In genomic region chr16:48462146-48462740, GRCh38 we compare ENCODE assay signal across 26 cellular contexts.
A peak's percentile ranks its signal among the peaks of the same experiment; 100 is the strongest.
DNase-seq lines count a peak whose midpoint lies in the region; ATAC-seq and TF ChIP-seq lines count a peak whose summit lies in the region.
"Had no signal": no experiment of that assay in that cellular context is flagged by ENCODE, and none has a peak within 500 bp of the region (broad histone marks: within the 10 kb centered on the region; RNA-seq: fewer than 3 reads in every experiment).

No MANE protein-coding gene starts in this region.

- H3K36me3 ChIP-seq in Panc1 (ENCODE audit: control insufficient read depth, insufficient read depth, low read length) (no peaks in the 10 kb centered on the region), neuronal stem cell (replicated peaks in 1 of 2; ENCODE audit: control insufficient read depth in 2 of 2, insufficient read depth in 2 of 2, low read length in 2 of 2) (no peaks in the 10 kb centered on the region)
- H3K36me3 ChIP-seq: SJCRH30, upper lobe of left lung had no signal

- H3K23ac ChIP-seq in neuronal stem cell (ENCODE audit: low read depth, low read length, poor library complexity) = no peak overlapping the region

- H3K27me3 ChIP-seq in Panc1 (ENCODE audit: control insufficient read depth, insufficient read depth, low read length) (no peaks in the 10 kb centered on the region), neuronal stem cell (ENCODE audit: control insufficient read depth in 3 of 3, insufficient read depth in 3 of 3, low read depth in 1 of 3, low read length in 3 of 3) (no peaks in the 10 kb centered on the region)
- H3K27me3 ChIP-seq: SJCRH30, upper lobe of left lung had no signal

- H3K9me3 ChIP-seq in Panc1 (ENCODE audit: control insufficient read depth, insufficient read depth, low read depth, low read length) (no peaks in the 10 kb centered on the region), neuronal stem cell (replicated peaks in 1 of 2; ENCODE audit: control insufficient read depth in 2 of 2, insufficient read depth in 1 of 2, low read depth in 1 of 2, low read length in 2 of 2) (no peaks in the 10 kb centered on the region)
- H3K9me3 ChIP-seq: upper lobe of left lung had no signal

- H3K9ac ChIP-seq in neuronal stem cell (ENCODE audit: low read depth, low read length, poor library complexity) = no peak overlapping the region

- TF ChIP-seq CTCF in Panc1 (IDR thresholded peaks at IDR 0.05) = no peak

- no peaks in the 10 kb centered on the region for H3K4me1 ChIP-seq in Panc1 (ENCODE audit: control insufficient read depth, insufficient read depth, low read length)
- H3K4me1 ChIP-seq in neuronal stem cell (ENCODE audit: control insufficient read depth in 2 of 2, insufficient read depth in 1 of 2, low read depth in 1 of 2, low read length in 2 of 2) = no peaks in the 10 kb centered on the region
- H3K4me1 ChIP-seq: SJCRH30, upper lobe of left lung had no signal

- no peak overlapping the region for H3K27ac ChIP-seq in Panc1 (ENCODE audit: low read length)
- no peak overlapping the region for H3K27ac ChIP-seq in neuronal stem cell (replicated peaks; ENCODE audit: low read length)
- H3K27ac ChIP-seq: C4-2B, SJCRH30, upper lobe of left lung had no signal

- H2BK120ac ChIP-seq in neuronal stem cell (ENCODE audit: low read depth, low read length) = no peak overlapping the region

- POLR2A ChIA-PET in Panc1 (lab: Charles Lee) = no interaction called here

- H2BK5ac ChIP-seq in neuronal stem cell (ENCODE audit: low read length) = no peak overlapping the region

- H2BK15ac ChIP-seq in neuronal stem cell (ENCODE audit: low read length) = no peak overlapping the region

- H2AFZ ChIP-seq in neuronal stem cell (ENCODE audit: low read length) = no peak overlapping the region
- H2AFZ ChIP-seq: GM23338 had no signal

- H3K79me1 ChIP-seq in neuronal stem cell (ENCODE audit: low read depth, low read length) = no peaks in the 10 kb centered on the region

- peak overlapping the region; percentile 43 for H4K8ac ChIP-seq in neuronal stem cell (ENCODE audit: low read depth, low read length)

- H2BK12ac ChIP-seq in neuronal stem cell (ENCODE audit: low read length) = no peak overlapping the region

- intact Hi-C loops in Panc1 (cut with micrococcal nuclease; ENCODE audit: unreplicated experiment) = no loop called here

- no peak overlapping the region for H2AK5ac ChIP-seq in neuronal stem cell (ENCODE audit: low read depth, low read length)

- in situ Hi-C loops in Panc1 (cut with HindIII; ENCODE audit: low pct_unique_long_range_greater_than_20kb, low sequenced_read_pairs) = no loop called here

- DNase-seq in HT1080 (ENCODE audit: low read depth) = peak; percentile 93
- DNase-seq in Panc1 (ENCODE audit: low read depth, low spot score) = peak; percentile 84
- DNase-seq in dermis blood vessel endothelial cell = peak; percentile 3
- no peak for DNase-seq in neuronal stem cell (ENCODE audit: low spot score)
- DNase-seq in NCI-H510A treated with DMSO at 0.1 percent for 48 hours (lab: John Stamatoyannopoulos, UW) = no peak
- DNase-seq: activated CD4-positive, CD25-positive, alpha-beta regulatory T cell treated with anti-CD3 and anti-CD28 coated beads, Interleukin-2, amount 50 U/mL, for 72 hours; activated CD8-positive, alpha-beta T cell treated with anti-CD3 and anti-CD28 coated beads for 36 hours; anterior cingulate cortex; caudate nucleus; DND-41; islet precursor cell; left ventricle myocardium superior; naive B cell; NCI-H1105 treated with DMSO at 0.1 percent for 48 hours; NCI-H2029 treated with DMSO at 0.1 percent for 48 hours; NCI-H345; NK-92 treated with Interleukin-12 subunit alpha and Interleukin-12 subunit beta, amount 100 ng/mL, for 24 hours; SJCRH30; stimulated activated CD4-positive, alpha-beta T cell treated with anti-CD3 and anti-CD28 coated beads, Interleukin-4, amount 100 ng/mL, for 4 hours; stimulated activated naive B cell treated with anti-CD40 and anti-IgM and Interleukin-4, amounts not matched to agents 10 μg/mL and 1 μg/mL and 100 μg/mL, for 72 hours; T-helper 17 cell; upper lobe of left lung had no signal

- H3K4me3 ChIP-seq in Panc1 (ENCODE audit: low read depth in 2 of 2, low read length in 2 of 2) (no peak overlapping the region), neuronal stem cell (ENCODE audit: low read length in 2 of 2) (no peak overlapping the region)
- H3K4me3 ChIP-seq: GM23338, SJCRH30, upper lobe of left lung had no signal

- no peak overlapping the region for H3K18ac ChIP-seq in neuronal stem cell (ENCODE audit: low read length)

- peak; percentile 66 for ATAC-seq in Panc1
- no peak for ATAC-seq in HG03439 (IDR thresholded peaks at IDR 0.05; ENCODE audit: unreplicated experiment)
- no peak for ATAC-seq in GM18498 (IDR thresholded peaks at IDR 0.05; ENCODE audit: unreplicated experiment)
- ATAC-seq: activated CD8-positive, alpha-beta T cell treated with anti-CD3 and anti-CD28 coated beads for 36 hours; GM23338; left ventricle myocardium superior; stimulated activated naive B cell treated with anti-CD40 and anti-IgM and Interleukin-4, amounts not matched to agents 10 μg/mL and 1 μg/mL and 100 μg/mL, for 72 hours; T-helper 17 cell had no signal

- no TSS peak for BruUV-seq in Panc1 (replicated peaks; lab: Mats Ljungman, UMichigan)

- no peak overlapping the region for H3K4ac ChIP-seq in neuronal stem cell (ENCODE audit: low read length)

- H3K4me2 ChIP-seq in neuronal stem cell (ENCODE audit: insufficient read depth, low read length, poor library complexity, severe bottlenecking) = no peak overlapping the region
- H3K4me2 ChIP-seq: GM23338 had no signal

- CTCF ChIA-PET in Panc1 (lab: Charles Lee) = interaction anchor here (0.7 kb wide), 1 partner anchor 267 kb away, joined by 3 read pairs; no protein-coding TSS in a partner anchor

- no peak overlapping the region for H4K91ac ChIP-seq in neuronal stem cell (ENCODE audit: low read depth, low read length, poor library complexity)

- no peak overlapping the region for H3K14ac ChIP-seq in neuronal stem cell (ENCODE audit: low read length)

- no CpG with 5 or more reads among the region's 7 CpGs for WGBS in neuronal stem cell (ENCODE audit: extremely low coverage in 2 of 2, insufficient read length in 2 of 2, insufficient replicate concordance in 1 of 2), 2 donors

Comparison
In these comparisons a context has a peak if more than half of its experiments do, and no peak if none do; other contexts are left out.
1. DNase-seq: peak in HT1080 (single experiment), Panc1 (single experiment) and dermis blood vessel endothelial cell (single experiment); none in neuronal stem cell (single experiment) and NCI-H510A treated with DMSO at 0.1 percent for 48 hours (single experiment).